Comparison of ENCODE assay signal across 5 cellular contexts in genomic region chr9:94472063-94472462, GRCh38.
DNase-seq lines count a peak whose midpoint lies in the region; TF ChIP-seq lines count a peak whose summit lies in the region.
"Not testable (repeated sequence)": the region's sequence is repeated elsewhere in the genome, so short reads cannot be mapped to it uniquely, and the experiment has no call there.

No MANE protein-coding gene starts in this region.

- DNase-seq in ELF-1 (ENCODE audit: low read depth, low spot score) (peak; percentile 5), NCI-H82 (lab: John Stamatoyannopoulos, UW) (peak; percentile 4), OCI-M1 (lab: John Stamatoyannopoulos, UW) (peak; percentile 23), brain microvascular endothelial cell (peak; percentile 5)

- POLR2A ChIA-PET in HEK293 (lab: Yijun Ruan, JAX), result not testable (repeated sequence)

- not testable (repeated sequence) for H3K36me3 ChIP-seq in HEK293 (ENCODE audit: control insufficient read depth in 2 of 2, insufficient read depth in 1 of 2, low read length in 2 of 2); brain microvascular endothelial cell (replicated peaks)

- TF ChIP-seq CTCF in HEK293 (tag by site-specific recombination; IDR thresholded peaks at IDR 0.05); brain microvascular endothelial cell (IDR thresholded peaks at IDR 0.05; ENCODE audit: low read depth, low read length, missing control alignments): not testable (repeated sequence)

- H3K27ac ChIP-seq in HEK293 (ENCODE audit: extremely low read depth, low read depth, low read length); brain microvascular endothelial cell: not testable (repeated sequence)

- not testable (repeated sequence) for H3K9me3 ChIP-seq in HEK293 (ENCODE audit: control insufficient read depth, insufficient read depth, low read depth, low read length)

- CTCF ChIA-PET in HEK293 (lab: Yijun Ruan, JAX), result not testable (repeated sequence)

- not testable (repeated sequence) for H3K4me1 ChIP-seq in HEK293 (ENCODE audit: control insufficient read depth, insufficient read depth, low read length)

- H3K27me3 ChIP-seq in brain microvascular endothelial cell (replicated peaks), result not testable (repeated sequence)

- in situ Hi-C loops in brain microvascular endothelial cell (cut with HindIII; ENCODE audit: low pct_ligation_motif_present, low sequenced_read_pairs), result not testable (repeated sequence)

- H3K4me3 ChIP-seq in HEK293 (ENCODE audit: low read depth, low read length); brain microvascular endothelial cell (ENCODE audit: low read depth, low read length): not testable (repeated sequence)

TF ChIP-seq in HEK293, 187 proteins besides CTCF, POLR2A, EP300 and RAD21:
- TF ChIP-seq SETDB1 (IDR thresholded peaks at IDR 0.05; ENCODE audit: insufficient read length, low read length), result peak; percentile 80
